Comparison of ENCODE assay signal across 18 cellular contexts in the genomic region with DNA sequence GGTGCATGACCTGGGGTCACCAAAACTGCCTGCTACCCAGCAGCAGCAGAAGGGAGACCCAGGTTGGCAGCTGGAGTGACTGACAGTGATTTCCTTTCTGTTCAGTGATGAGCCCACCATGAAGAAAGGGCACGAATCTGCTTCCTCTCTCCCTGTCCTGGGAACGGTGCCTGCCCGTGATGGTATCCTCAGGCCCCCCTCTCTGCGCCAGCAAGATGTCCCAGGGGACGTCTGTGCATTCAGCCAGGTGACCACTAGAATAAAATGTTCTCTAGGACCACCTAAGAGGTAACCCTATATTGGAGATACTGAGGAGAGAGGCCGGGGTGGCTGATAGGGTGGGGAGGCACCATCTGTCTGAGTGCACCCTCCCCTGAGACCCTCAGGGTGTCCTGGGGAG.
"Had no signal": no experiment of that assay in that cellular context is flagged by ENCODE, and none has a peak within 500 bp of the region (broad histone marks: within the 10 kb centered on the region; RNA-seq: fewer than 3 reads in every experiment).

No MANE protein-coding gene starts in this region.

- H3K4me1 Mint-ChIP-seq: activated CD4-positive, alpha-beta T cell treated with anti-CD3 and anti-CD28 coated beads, Interleukin-2, amount 10 ng/mL, durations not matched to agents 24 days and 14 days; activated naive CD4-positive, alpha-beta T cell treated with anti-CD3 and anti-CD28 coated beads, Interleukin-2, amount 50 U/mL, for 24 hours had no signal

- H3K9me3 Mint-ChIP-seq: activated CD4-positive, alpha-beta T cell treated with anti-CD3 and anti-CD28 coated beads, Interleukin-2, amount 10 ng/mL, durations not matched to agents 24 days and 14 days; activated naive CD4-positive, alpha-beta T cell treated with anti-CD3 and anti-CD28 coated beads, Interleukin-2, amount 50 U/mL, for 24 hours; nephron progenitor cell; stimulated activated naive CD8-positive, alpha-beta T cell treated with anti-CD3 and anti-CD28 coated beads, Interleukin-15, amount 100 ng/mL, for 72 hours; T-helper 2 cell treated with Interferon-gamma antibody and Interleukin-4, amounts not matched to agents 5 μg/mL and 100 μg/mL, for 36 hours had no signal

- H3K27ac ChIP-seq: spleen, thoracic aorta had no signal

- H3K4me3 ChIP-seq: spleen, thoracic aorta had no signal

- H3K36me3 Mint-ChIP-seq: activated naive CD4-positive, alpha-beta T cell treated with anti-CD3 and anti-CD28 coated beads, Interleukin-2, amount 50 U/mL, for 24 hours had no signal

- DNase-seq: activated CD4-positive, alpha-beta T cell treated with anti-CD3 and anti-CD28 coated beads, Interleukin-2, amount 10 ng/mL, durations not matched to agents 24 days and 14 days; activated CD4-positive, CD25-positive, alpha-beta regulatory T cell; activated CD8-positive, alpha-beta memory T cell treated with anti-CD3 and anti-CD28 coated beads, Interleukin-2, amount 50 U/mL, for 4 hours; activated CD8-positive, alpha-beta T cell treated with anti-CD3 and anti-CD28 coated beads, Interleukin-2, amount 10 ng/mL, durations not matched to agents 7 days and 5 days; activated effector memory CD4-positive, alpha-beta T cell treated with anti-CD3 and anti-CD28 coated beads, Interleukin-2, amount 50 U/mL, for 16 hours; activated T-cell treated with anti-CD3 and anti-CD28 coated beads, Interleukin-2, amount 50 U/mL, for 48 hours; effector CD4-positive, alpha-beta T cell; foreskin melanocyte; islet precursor cell; nephron progenitor cell; spleen; stimulated activated naive CD8-positive, alpha-beta T cell treated with anti-CD3 and anti-CD28 coated beads, Interleukin-15, amount 100 ng/mL, for 72 hours had no signal

- H3K27me3 Mint-ChIP-seq: activated naive CD4-positive, alpha-beta T cell treated with anti-CD3 and anti-CD28 coated beads, Interleukin-2, amount 50 U/mL, for 24 hours had no signal

- H3K36me3 ChIP-seq: spleen, thoracic aorta had no signal

- H3K27ac Mint-ChIP-seq: activated CD4-positive, alpha-beta T cell treated with anti-CD3 and anti-CD28 coated beads, Interleukin-2, amount 10 ng/mL, durations not matched to agents 24 days and 14 days; activated CD8-positive, alpha-beta T cell treated with anti-CD3 and anti-CD28 coated beads, Interleukin-2, amount 10 ng/mL, durations not matched to agents 7 days and 5 days; activated naive CD4-positive, alpha-beta T cell treated with anti-CD3 and anti-CD28 coated beads, Interleukin-2, amount 50 U/mL, for 24 hours; nephron progenitor cell; progenitor cell of endocrine pancreas; stimulated activated naive CD8-positive, alpha-beta T cell treated with anti-CD3 and anti-CD28 coated beads, Interleukin-15, amount 100 ng/mL, for 72 hours; T-helper 2 cell treated with Interferon-gamma antibody and Interleukin-4, amounts not matched to agents 5 μg/mL and 100 μg/mL, for 36 hours had no signal

- H3K27me3 ChIP-seq: spleen had no signal

- H3K4me3 Mint-ChIP-seq: activated CD4-positive, alpha-beta T cell treated with anti-CD3 and anti-CD28 coated beads, Interleukin-2, amount 10 ng/mL, durations not matched to agents 24 days and 14 days; activated CD8-positive, alpha-beta T cell treated with anti-CD3 and anti-CD28 coated beads, Interleukin-2, amount 10 ng/mL, durations not matched to agents 7 days and 5 days; activated naive CD4-positive, alpha-beta T cell treated with anti-CD3 and anti-CD28 coated beads, Interleukin-2, amount 50 U/mL, for 24 hours; nephron progenitor cell; stimulated activated naive CD8-positive, alpha-beta T cell treated with anti-CD3 and anti-CD28 coated beads, Interleukin-15, amount 100 ng/mL, for 72 hours; T-helper 2 cell treated with Interferon-gamma antibody and Interleukin-4, amounts not matched to agents 5 μg/mL and 100 μg/mL, for 36 hours had no signal

- H3K9me3 ChIP-seq: spleen, thoracic aorta had no signal

- ATAC-seq: activated CD8-positive, alpha-beta T cell treated with anti-CD3 and anti-CD28 coated beads, Interleukin-2, amount 10 ng/mL, durations not matched to agents 7 days and 5 days; left lobe of liver; sciatic nerve; stimulated activated naive CD8-positive, alpha-beta T cell treated with anti-CD3 and anti-CD28 coated beads, Interleukin-15, amount 100 ng/mL, for 72 hours had no signal
